ENCODE assay signal across 8 cellular contexts in the genomic region with DNA sequence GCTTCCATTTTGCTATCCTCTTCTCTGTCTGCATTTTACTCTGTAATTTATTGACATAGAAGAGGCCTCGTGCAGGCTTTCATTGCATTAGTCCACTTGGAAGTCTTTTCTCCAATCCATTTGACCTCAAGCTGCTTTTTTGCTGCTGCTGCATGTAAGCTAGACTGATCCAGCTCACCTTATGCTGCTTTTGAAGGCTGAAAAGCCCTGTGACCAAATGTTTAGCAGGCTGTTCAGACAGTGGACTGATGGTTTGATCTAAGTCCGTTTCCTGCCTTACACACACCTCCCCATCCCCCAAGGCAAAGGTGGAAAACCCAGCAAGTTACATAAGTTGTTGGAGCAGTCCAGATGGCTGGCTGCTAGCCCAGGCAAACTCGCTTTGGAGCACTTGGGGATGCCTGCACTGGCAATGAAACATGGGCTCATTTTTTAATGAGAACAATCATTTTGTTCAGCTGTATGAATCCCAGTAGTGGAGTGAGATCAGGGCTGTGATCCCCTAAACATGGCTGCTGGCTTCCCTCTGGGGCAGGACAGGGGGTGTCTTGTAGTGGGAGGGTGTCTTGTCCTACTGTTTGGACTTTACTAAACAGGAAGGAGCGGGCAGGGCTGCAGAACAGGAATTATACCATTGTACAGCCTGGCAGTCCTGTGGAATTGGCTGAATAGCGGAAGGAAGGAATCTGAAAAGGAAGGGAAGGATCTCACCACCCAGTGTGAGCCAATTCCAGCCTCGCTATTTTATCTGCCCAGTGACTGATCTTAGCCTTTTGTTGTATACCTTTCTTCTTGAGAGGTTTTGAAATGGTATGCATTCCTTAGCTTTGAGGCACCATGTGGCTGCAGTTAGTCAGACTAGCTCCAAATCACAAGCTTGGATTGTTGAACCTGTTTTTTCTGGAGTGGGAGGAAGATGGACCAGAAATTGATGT.
DNase-seq lines count a peak whose midpoint lies in the region; ATAC-seq lines count a peak whose summit lies in the region.

No MANE protein-coding gene starts in this region.

- H3K36me3 ChIP-seq in CD4-positive, CD25-positive, alpha-beta regulatory T cell (ENCODE audit: control insufficient read depth, insufficient read depth, low read length) = no peaks in the 10 kb centered on the region
- no peaks in the 10 kb centered on the region for H3K36me3 ChIP-seq in skeletal muscle tissue (ENCODE audit: control insufficient read depth in 3 of 3, insufficient read depth in 3 of 3, low read length in 3 of 3)

- peaks cover 6 to 17% (median 11%) of the 10 kb centered on the region in 4 donors for H3K4me1 Mint-ChIP-seq in CD4-positive, CD25-positive, alpha-beta regulatory T cell
- peaks cover 92 to 99% of the 10 kb centered on the region in 2 donors for H3K4me1 Mint-ChIP-seq in immature natural killer cell

- H3K36me3 Mint-ChIP-seq in CD4-positive, CD25-positive, alpha-beta regulatory T cell = no peaks in the 10 kb centered on the region
- peaks cover 12 to 27% (median 16%) of the 10 kb centered on the region in 3 donors for H3K36me3 Mint-ChIP-seq in immature natural killer cell

- no peaks in the 10 kb centered on the region for H3K4me1 ChIP-seq in CD4-positive, CD25-positive, alpha-beta regulatory T cell (ENCODE audit: control insufficient read depth, insufficient read depth, low read length, poor library complexity, severe bottlenecking)
- peaks cover 21 to 25% (median 22%) of the 10 kb centered on the region in 3 donors for H3K4me1 ChIP-seq in skeletal muscle tissue (ENCODE audit: control insufficient read depth in 3 of 3, insufficient read depth in 3 of 3, low read length in 3 of 3)

- H3K9ac ChIP-seq in skeletal muscle tissue (ENCODE audit: low read depth in 1 of 3, low read length in 3 of 3) = peak overlapping the region in 1 of 3 donors; percentile 48

- no peaks in the 10 kb centered on the region for H3K27me3 Mint-ChIP-seq in CD4-positive, CD25-positive, alpha-beta regulatory T cell
- H3K27me3 Mint-ChIP-seq in immature natural killer cell (ENCODE audit: low read depth in 3 of 3) = peaks cover 5 to 21% (median 9%) of the 10 kb centered on the region in 3 donors

- H3K9me3 Mint-ChIP-seq in CD4-positive, CD25-positive, alpha-beta regulatory T cell = peaks cover 0 to 4% (median 0%) of the 10 kb centered on the region in 7 donors
- peaks cover 0 to 10% (median 6%) of the 10 kb centered on the region in 6 donors for H3K9me3 Mint-ChIP-seq in immature natural killer cell

- no peak overlapping the region for H3K27ac ChIP-seq in CD4-positive, CD25-positive, alpha-beta regulatory T cell (ENCODE audit: insufficient read depth, low read length, poor library complexity, severe bottlenecking)
- H3K27ac ChIP-seq in skeletal muscle tissue (ENCODE audit: low read depth, low read length) = peak overlapping the region; percentile 53

- no peak for DNase-seq in CD4-positive, CD25-positive, alpha-beta regulatory T cell
- DNase-seq in NCI-H1694 treated with DMSO at 0.1 percent for 48 hours (lab: John Stamatoyannopoulos, UW) = peak; percentile 74
- peak; percentile 43 for DNase-seq in brain pericyte (ENCODE audit: low read depth, low spot score)
- DNase-seq in immature natural killer cell = no peak
- DNase-seq in NCI-H187 treated with DMSO at 0.1 percent for 48 hours (lab: John Stamatoyannopoulos, UW) = no peak
- DNase-seq in activated gamma-delta T cell treated with Interleukin-2 at 50 U/mL for 16 hours = no peak
- DNase-seq in NCI-H2081 (lab: John Stamatoyannopoulos, UW) = no peak

- H3K4me3 ChIP-seq in CD4-positive, CD25-positive, alpha-beta regulatory T cell (ENCODE audit: low read depth, low read length) = no peak overlapping the region
- H3K4me3 ChIP-seq in skeletal muscle tissue (ENCODE audit: low read length in 3 of 3) = peak overlapping the region in 2 of 3 donors; percentile 11 to 17

- no peaks in the 10 kb centered on the region for H3K27me3 ChIP-seq in CD4-positive, CD25-positive, alpha-beta regulatory T cell (ENCODE audit: control insufficient read depth, insufficient read depth, low read length)
- no peaks in the 10 kb centered on the region for H3K27me3 ChIP-seq in skeletal muscle tissue (ENCODE audit: control insufficient read depth in 3 of 3, insufficient read depth in 3 of 3, low read length in 3 of 3)

- H3K9me3 ChIP-seq in CD4-positive, CD25-positive, alpha-beta regulatory T cell (ENCODE audit: control insufficient read depth in 2 of 2, low read length in 2 of 2) = no peaks in the 10 kb centered on the region
- no peaks in the 10 kb centered on the region for H3K9me3 ChIP-seq in skeletal muscle tissue (ENCODE audit: control insufficient read depth in 3 of 3, low read length in 3 of 3)

- no peak for ATAC-seq in CD4-positive, CD25-positive, alpha-beta regulatory T cell (ENCODE audit: low read depth in 2 of 2)

- no peak overlapping the region for H3K4me3 Mint-ChIP-seq in CD4-positive, CD25-positive, alpha-beta regulatory T cell
- H3K4me3 Mint-ChIP-seq in immature natural killer cell = peak overlapping the region; percentile 57 to 76 (median 71)

- H3K27ac Mint-ChIP-seq in CD4-positive, CD25-positive, alpha-beta regulatory T cell = peak overlapping the region in 2 of 3 donors; percentile 20 to 44
- H3K27ac Mint-ChIP-seq in immature natural killer cell = peak overlapping the region; percentile 94 to 99 (median 97)

Comparison
In these comparisons a context has a peak if more than half of its experiments do, and no peak if none do; other contexts are left out.
1. DNase-seq: peak in NCI-H1694 treated with DMSO at 0.1 percent for 48 hours (single experiment) and brain pericyte (single experiment); none in CD4-positive, CD25-positive, alpha-beta regulatory T cell (0 of 3), immature natural killer cell (0 of 3), NCI-H187 treated with DMSO at 0.1 percent for 48 hours (single experiment), activated gamma-delta T cell treated with Interleukin-2 at 50 U/mL for 16 hours (single experiment) and NCI-H2081 (0 of 2).
2. H3K4me3 Mint-ChIP-seq: peak in immature natural killer cell (5 of 5); none in CD4-positive, CD25-positive, alpha-beta regulatory T cell (0 of 4).